In the genomic region with DNA sequence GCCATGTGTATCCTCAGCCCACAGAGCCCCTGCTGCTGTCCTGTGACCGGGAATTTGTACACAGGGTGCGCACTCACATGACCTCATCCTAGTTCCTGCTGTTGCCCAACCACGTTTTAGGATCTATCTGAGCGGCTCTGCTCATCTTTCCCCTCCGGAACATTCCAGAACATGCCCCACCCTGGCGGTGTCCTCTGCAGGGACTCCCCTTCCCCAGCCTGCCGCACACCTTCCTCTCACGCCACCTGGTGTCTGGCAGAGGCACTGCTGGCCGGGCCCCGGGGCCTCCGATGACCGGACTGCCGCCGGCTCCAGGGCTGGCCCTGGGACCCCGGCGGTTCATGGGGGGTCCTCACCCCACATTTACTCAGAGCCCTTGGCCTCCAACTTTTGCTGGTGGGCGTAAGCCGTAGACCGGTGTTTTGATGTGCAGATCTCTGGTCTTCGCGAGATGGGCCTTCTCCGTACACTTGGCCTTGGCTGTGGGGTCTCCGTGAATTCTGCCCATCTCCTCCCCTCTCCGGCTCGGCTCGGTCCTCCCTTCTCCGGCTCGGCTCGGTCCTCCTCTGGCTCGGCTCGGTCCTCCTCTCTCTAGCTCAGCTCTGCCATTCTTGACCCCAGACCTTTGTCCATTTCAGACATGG, we compare ENCODE assay signal across 1 cellular context.
TF ChIP-seq lines count a peak whose summit lies in the region.

No MANE protein-coding gene starts in this region.

TF ChIP-seq in HepG2, 621 proteins besides CTCF, POLR2A, EP300 and RAD21 (continued from another document):
- TF ChIP-seq, protein P1, sequence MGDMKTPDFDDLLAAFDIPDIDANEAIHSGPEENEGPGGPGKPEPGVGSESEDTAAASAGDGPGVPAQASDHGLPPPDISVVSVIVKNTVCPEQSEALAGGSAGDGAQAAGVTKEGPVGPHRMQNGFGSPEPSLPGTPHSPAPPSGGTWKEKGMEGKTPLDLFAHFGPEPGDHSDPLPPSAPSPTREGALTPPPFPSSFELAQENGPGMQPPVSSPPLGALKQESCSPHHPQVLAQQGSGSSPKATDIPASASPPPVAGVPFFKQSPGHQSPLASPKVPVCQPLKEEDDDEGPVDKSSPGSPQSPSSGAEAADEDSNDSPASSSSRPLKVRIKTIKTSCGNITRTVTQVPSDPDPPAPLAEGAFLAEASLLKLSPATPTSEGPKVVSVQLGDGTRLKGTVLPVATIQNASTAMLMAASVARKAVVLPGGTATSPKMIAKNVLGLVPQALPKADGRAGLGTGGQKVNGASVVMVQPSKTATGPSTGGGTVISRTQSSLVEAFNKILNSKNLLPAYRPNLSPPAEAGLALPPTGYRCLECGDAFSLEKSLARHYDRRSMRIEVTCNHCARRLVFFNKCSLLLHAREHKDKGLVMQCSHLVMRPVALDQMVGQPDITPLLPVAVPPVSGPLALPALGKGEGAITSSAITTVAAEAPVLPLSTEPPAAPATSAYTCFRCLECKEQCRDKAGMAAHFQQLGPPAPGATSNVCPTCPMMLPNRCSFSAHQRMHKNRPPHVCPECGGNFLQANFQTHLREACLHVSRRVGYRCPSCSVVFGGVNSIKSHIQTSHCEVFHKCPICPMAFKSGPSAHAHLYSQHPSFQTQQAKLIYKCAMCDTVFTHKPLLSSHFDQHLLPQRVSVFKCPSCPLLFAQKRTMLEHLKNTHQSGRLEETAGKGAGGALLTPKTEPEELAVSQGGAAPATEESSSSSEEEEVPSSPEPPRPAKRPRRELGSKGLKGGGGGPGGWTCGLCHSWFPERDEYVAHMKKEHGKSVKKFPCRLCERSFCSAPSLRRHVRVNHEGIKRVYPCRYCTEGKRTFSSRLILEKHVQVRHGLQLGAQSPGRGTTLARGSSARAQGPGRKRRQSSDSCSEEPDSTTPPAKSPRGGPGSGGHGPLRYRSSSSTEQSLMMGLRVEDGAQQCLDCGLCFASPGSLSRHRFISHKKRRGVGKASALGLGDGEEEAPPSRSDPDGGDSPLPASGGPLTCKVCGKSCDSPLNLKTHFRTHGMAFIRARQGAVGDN (CRISPR knock-in tag; IDR thresholded peaks at IDR 0.05) = peak; percentile 80
- TF ChIP-seq, protein P2, sequence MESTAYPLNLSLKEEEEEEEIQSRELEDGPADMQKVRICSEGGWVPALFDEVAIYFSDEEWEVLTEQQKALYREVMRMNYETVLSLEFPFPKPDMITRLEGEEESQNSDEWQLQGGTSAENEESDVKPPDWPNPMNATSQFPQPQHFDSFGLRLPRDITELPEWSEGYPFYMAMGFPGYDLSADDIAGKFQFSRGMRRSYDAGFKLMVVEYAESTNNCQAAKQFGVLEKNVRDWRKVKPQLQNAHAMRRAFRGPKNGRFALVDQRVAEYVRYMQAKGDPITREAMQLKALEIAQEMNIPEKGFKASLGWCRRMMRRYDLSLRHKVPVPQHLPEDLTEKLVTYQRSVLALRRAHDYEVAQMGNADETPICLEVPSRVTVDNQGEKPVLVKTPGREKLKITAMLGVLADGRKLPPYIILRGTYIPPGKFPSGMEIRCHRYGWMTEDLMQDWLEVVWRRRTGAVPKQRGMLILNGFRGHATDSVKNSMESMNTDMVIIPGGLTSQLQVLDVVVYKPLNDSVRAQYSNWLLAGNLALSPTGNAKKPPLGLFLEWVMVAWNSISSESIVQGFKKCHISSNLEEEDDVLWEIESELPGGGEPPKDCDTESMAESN (CRISPR knock-in tag; conservative IDR thresholded peaks at IDR 0.05) = peak; percentile 47; the same call in 1 of the 2 replicates
- TF ChIP-seq PAX8 (CRISPR knock-in tag; IDR thresholded peaks at IDR 0.05; ENCODE audit: borderline replicate concordance) (no peak), KDM2A (CRISPR knock-in tag; IDR thresholded peaks at IDR 0.05; ENCODE audit: borderline replicate concordance, low read depth) (peak; percentile 85; the same call in 1 of the 2 replicates), ZBTB7B (CRISPR knock-in tag; IDR thresholded peaks at IDR 0.05) (0 out of 2 replicates have a peak, but pooled peaks have one; percentile 31), ZNF143 (CRISPR knock-in tag; IDR thresholded peaks at IDR 0.05) (no peak), AGO1 (IDR thresholded peaks at IDR 0.05; ENCODE audit: low read depth, low read length, poor library complexity, severe bottlenecking) (peak; percentile 63), STAG1 (CRISPR knock-in tag; IDR thresholded peaks at IDR 0.05) (peak; percentile 84), SALL1 (CRISPR knock-in tag; IDR thresholded peaks at IDR 0.05) (peak; percentile 34; the same call in 1 of the 2 replicates), GABPB1 (CRISPR knock-in tag; IDR thresholded peaks at IDR 0.05) (0 out of 2 replicates have a peak, but pooled peaks have one; percentile 25), GATAD2A (CRISPR knock-in tag; IDR thresholded peaks at IDR 0.05) (peak; percentile 31; the same call in 1 of the 2 replicates), HHEX (CRISPR knock-in tag; IDR thresholded peaks at IDR 0.05) (no peak), MEIS2 (CRISPR knock-in tag; IDR thresholded peaks at IDR 0.05) (0 out of 2 replicates have a peak, but pooled peaks have one; percentile 38)
- TF ChIP-seq, protein P3, sequence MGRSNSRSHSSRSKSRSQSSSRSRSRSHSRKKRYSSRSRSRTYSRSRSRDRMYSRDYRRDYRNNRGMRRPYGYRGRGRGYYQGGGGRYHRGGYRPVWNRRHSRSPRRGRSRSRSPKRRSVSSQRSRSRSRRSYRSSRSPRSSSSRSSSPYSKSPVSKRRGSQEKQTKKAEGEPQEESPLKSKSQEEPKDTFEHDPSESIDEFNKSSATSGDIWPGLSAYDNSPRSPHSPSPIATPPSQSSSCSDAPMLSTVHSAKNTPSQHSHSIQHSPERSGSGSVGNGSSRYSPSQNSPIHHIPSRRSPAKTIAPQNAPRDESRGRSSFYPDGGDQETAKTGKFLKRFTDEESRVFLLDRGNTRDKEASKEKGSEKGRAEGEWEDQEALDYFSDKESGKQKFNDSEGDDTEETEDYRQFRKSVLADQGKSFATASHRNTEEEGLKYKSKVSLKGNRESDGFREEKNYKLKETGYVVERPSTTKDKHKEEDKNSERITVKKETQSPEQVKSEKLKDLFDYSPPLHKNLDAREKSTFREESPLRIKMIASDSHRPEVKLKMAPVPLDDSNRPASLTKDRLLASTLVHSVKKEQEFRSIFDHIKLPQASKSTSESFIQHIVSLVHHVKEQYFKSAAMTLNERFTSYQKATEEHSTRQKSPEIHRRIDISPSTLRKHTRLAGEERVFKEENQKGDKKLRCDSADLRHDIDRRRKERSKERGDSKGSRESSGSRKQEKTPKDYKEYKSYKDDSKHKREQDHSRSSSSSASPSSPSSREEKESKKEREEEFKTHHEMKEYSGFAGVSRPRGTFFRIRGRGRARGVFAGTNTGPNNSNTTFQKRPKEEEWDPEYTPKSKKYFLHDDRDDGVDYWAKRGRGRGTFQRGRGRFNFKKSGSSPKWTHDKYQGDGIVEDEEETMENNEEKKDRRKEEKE (IDR thresholded peaks at IDR 0.05) = no peak
- TF ChIP-seq, protein P4, sequence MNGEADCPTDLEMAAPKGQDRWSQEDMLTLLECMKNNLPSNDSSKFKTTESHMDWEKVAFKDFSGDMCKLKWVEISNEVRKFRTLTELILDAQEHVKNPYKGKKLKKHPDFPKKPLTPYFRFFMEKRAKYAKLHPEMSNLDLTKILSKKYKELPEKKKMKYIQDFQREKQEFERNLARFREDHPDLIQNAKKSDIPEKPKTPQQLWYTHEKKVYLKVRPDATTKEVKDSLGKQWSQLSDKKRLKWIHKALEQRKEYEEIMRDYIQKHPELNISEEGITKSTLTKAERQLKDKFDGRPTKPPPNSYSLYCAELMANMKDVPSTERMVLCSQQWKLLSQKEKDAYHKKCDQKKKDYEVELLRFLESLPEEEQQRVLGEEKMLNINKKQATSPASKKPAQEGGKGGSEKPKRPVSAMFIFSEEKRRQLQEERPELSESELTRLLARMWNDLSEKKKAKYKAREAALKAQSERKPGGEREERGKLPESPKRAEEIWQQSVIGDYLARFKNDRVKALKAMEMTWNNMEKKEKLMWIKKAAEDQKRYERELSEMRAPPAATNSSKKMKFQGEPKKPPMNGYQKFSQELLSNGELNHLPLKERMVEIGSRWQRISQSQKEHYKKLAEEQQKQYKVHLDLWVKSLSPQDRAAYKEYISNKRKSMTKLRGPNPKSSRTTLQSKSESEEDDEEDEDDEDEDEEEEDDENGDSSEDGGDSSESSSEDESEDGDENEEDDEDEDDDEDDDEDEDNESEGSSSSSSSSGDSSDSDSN (CRISPR knock-in tag; IDR thresholded peaks at IDR 0.05) = peak; percentile 45; the same call in 1 of the 2 replicates
- TF ChIP-seq, protein P5, sequence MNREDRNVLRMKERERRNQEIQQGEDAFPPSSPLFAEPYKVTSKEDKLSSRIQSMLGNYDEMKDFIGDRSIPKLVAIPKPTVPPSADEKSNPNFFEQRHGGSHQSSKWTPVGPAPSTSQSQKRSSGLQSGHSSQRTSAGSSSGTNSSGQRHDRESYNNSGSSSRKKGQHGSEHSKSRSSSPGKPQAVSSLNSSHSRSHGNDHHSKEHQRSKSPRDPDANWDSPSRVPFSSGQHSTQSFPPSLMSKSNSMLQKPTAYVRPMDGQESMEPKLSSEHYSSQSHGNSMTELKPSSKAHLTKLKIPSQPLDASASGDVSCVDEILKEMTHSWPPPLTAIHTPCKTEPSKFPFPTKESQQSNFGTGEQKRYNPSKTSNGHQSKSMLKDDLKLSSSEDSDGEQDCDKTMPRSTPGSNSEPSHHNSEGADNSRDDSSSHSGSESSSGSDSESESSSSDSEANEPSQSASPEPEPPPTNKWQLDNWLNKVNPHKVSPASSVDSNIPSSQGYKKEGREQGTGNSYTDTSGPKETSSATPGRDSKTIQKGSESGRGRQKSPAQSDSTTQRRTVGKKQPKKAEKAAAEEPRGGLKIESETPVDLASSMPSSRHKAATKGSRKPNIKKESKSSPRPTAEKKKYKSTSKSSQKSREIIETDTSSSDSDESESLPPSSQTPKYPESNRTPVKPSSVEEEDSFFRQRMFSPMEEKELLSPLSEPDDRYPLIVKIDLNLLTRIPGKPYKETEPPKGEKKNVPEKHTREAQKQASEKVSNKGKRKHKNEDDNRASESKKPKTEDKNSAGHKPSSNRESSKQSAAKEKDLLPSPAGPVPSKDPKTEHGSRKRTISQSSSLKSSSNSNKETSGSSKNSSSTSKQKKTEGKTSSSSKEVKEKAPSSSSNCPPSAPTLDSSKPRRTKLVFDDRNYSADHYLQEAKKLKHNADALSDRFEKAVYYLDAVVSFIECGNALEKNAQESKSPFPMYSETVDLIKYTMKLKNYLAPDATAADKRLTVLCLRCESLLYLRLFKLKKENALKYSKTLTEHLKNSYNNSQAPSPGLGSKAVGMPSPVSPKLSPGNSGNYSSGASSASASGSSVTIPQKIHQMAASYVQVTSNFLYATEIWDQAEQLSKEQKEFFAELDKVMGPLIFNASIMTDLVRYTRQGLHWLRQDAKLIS (CRISPR knock-in tag; IDR thresholded peaks at IDR 0.05) = no peak
- TF ChIP-seq, protein P6, sequence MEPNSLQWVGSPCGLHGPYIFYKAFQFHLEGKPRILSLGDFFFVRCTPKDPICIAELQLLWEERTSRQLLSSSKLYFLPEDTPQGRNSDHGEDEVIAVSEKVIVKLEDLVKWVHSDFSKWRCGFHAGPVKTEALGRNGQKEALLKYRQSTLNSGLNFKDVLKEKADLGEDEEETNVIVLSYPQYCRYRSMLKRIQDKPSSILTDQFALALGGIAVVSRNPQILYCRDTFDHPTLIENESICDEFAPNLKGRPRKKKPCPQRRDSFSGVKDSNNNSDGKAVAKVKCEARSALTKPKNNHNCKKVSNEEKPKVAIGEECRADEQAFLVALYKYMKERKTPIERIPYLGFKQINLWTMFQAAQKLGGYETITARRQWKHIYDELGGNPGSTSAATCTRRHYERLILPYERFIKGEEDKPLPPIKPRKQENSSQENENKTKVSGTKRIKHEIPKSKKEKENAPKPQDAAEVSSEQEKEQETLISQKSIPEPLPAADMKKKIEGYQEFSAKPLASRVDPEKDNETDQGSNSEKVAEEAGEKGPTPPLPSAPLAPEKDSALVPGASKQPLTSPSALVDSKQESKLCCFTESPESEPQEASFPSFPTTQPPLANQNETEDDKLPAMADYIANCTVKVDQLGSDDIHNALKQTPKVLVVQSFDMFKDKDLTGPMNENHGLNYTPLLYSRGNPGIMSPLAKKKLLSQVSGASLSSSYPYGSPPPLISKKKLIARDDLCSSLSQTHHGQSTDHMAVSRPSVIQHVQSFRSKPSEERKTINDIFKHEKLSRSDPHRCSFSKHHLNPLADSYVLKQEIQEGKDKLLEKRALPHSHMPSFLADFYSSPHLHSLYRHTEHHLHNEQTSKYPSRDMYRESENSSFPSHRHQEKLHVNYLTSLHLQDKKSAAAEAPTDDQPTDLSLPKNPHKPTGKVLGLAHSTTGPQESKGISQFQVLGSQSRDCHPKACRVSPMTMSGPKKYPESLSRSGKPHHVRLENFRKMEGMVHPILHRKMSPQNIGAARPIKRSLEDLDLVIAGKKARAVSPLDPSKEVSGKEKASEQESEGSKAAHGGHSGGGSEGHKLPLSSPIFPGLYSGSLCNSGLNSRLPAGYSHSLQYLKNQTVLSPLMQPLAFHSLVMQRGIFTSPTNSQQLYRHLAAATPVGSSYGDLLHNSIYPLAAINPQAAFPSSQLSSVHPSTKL (CRISPR knock-in tag; IDR thresholded peaks at IDR 0.05) = no peak
- TF ChIP-seq, protein P7, sequence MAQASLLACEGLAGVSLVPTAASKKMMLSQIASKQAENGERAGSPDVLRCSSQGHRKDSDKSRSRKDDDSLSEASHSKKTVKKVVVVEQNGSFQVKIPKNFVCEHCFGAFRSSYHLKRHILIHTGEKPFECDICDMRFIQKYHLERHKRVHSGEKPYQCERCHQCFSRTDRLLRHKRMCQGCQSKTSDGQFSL (CRISPR knock-in tag; IDR thresholded peaks at IDR 0.05) = no peak
- TF ChIP-seq, protein P8, sequence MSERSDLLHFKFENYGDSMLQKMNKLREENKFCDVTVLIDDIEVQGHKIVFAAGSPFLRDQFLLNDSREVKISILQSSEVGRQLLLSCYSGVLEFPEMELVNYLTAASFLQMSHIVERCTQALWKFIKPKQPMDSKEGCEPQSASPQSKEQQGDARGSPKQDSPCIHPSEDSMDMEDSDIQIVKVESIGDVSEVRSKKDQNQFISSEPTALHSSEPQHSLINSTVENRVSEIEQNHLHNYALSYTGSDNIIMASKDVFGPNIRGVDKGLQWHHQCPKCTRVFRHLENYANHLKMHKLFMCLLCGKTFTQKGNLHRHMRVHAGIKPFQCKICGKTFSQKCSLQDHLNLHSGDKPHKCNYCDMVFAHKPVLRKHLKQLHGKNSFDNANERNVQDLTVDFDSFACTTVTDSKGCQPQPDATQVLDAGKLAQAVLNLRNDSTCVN (CRISPR knock-in tag; IDR thresholded peaks at IDR 0.05; ENCODE audit: borderline replicate concordance) = 0 out of 2 replicates have a peak, but pooled peaks have one; percentile 28
- TF ChIP-seq, protein P9, sequence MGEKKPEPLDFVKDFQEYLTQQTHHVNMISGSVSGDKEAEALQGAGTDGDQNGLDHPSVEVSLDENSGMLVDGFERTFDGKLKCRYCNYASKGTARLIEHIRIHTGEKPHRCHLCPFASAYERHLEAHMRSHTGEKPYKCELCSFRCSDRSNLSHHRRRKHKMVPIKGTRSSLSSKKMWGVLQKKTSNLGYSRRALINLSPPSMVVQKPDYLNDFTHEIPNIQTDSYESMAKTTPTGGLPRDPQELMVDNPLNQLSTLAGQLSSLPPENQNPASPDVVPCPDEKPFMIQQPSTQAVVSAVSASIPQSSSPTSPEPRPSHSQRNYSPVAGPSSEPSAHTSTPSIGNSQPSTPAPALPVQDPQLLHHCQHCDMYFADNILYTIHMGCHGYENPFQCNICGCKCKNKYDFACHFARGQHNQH (CRISPR knock-in tag; IDR thresholded peaks at IDR 0.05) = 0 out of 2 replicates have a peak, but pooled peaks have one; percentile 25
